23 cellular contexts compared by ENCODE assay signal in genomic region chr6:33757906-33758305, GRCh38. TPM values are rescaled to one million over a fixed set of nuclear protein-coding genes. Genes with fewer than 3 reads are reported as not detected.
DNase-seq lines count a peak whose midpoint lies in the region; ATAC-seq and TF ChIP-seq lines count a peak whose summit lies in the region.
"Had no signal": no experiment of that assay in that cellular context is flagged by ENCODE, and none has a peak within 500 bp of the region (broad histone marks: within the 10 kb centered on the region; RNA-seq: fewer than 3 reads in every experiment).

No MANE protein-coding gene starts in this region.

- ATAC-seq in SK-N-SH treated with all-trans-retinoic acid at 6 μM for 48 hours (no peak), HG03108 (IDR thresholded peaks at IDR 0.05; ENCODE audit: unreplicated experiment) (no peak), HG02588 (IDR thresholded peaks at IDR 0.05; ENCODE audit: unreplicated experiment) (no peak)
- ATAC-seq: GM23338, K562, Panc1 had no signal

- no peak overlapping the region for H3K9ac ChIP-seq in SK-N-SH

- TF ChIP-seq RAD21 in SK-N-SH (IDR thresholded peaks at IDR 0.05; ENCODE audit: low read length), result no peak

- H3K36me3 ChIP-seq in SK-N-SH (replicated peaks in 1 of 2; ENCODE audit: control insufficient read depth in 1 of 2, insufficient read depth in 2 of 2, low read length in 1 of 2), result no peaks in the 10 kb centered on the region
- H3K36me3 ChIP-seq: BE2C, MG63 had no signal

- H4K20me1 ChIP-seq in SK-N-SH (ENCODE audit: insufficient read depth), result no peaks in the 10 kb centered on the region

- H3K4me3 Mint-ChIP-seq in nephron, result peak overlapping the region in 1 of 3 experiments; percentile 46
- H3K4me3 Mint-ChIP-seq: CD4-positive, CD25-positive, alpha-beta regulatory T cell; GM23338; T-helper 1 cell treated with Interleukin-12 subunit alpha and Interleukin-12 subunit beta and Interleukin-4 antibody, amounts not matched to agents 30 μg/mL and 1 μg/mL, for 36 hours had no signal

- no peak for DNase-seq in SK-N-SH
- peak; percentile 36 for DNase-seq in NCI-H510A (lab: John Stamatoyannopoulos, UW)
- no peak for DNase-seq in T-helper 1 cell
- DNase-seq: BE2C; Caco-2; CD4-positive, CD25-positive, alpha-beta regulatory T cell; DMS 273 treated with DMSO at 0.1 percent for 48 hours; HCEC 1CT; MG63; NCI-H1417 treated with DMSO at 0.1 percent for 48 hours; NCI-H187; NCI-H2171 treated with DMSO at 0.1 percent for 48 hours; NCI-H446 treated with DMSO at 0.1 percent for 48 hours; NCI-H748 treated with DMSO at 0.1 percent for 48 hours; NK-92 treated with Interleukin-12 subunit alpha and Interleukin-12 subunit beta, amount 100 ng/mL, for 24 hours had no signal

- peaks cover 13% of the 10 kb centered on the region for H3K27me3 Mint-ChIP-seq in nephron (ENCODE audit: low read depth)

- POLR2A ChIA-PET in SK-N-SH (lab: Yijun Ruan, JAX), result no interaction called here

- H3K27me3 ChIP-seq in SK-N-SH (ENCODE audit: insufficient read depth), result no peaks in the 10 kb centered on the region
- H3K27me3 ChIP-seq: BE2C, MG63 had no signal

- peaks cover 0 to 23% of the 10 kb centered on the region in 2 experiments; a peak in 1 of 4 replicates for H3K4me1 ChIP-seq in SK-N-SH (ENCODE audit: control insufficient read depth in 1 of 2, insufficient read depth in 2 of 2, low read depth in 1 of 2, low read length in 1 of 2)

- H3K4me1 Mint-ChIP-seq in nephron, result peaks cover 46% of the 10 kb centered on the region

- CTCF ChIA-PET in SK-N-SH (lab: Yijun Ruan, JAX), result interaction anchor here (0.6 to 7.6 kb wide), 7 partner anchors 11 to 651 kb away, joined by 3 to 116 read pairs (median 6); partner anchors contain the start of genes IP6K3 and UQCC2

- no peak overlapping the region for H3K4me2 ChIP-seq in SK-N-SH
- H3K4me2 ChIP-seq: GM23338 had no signal

- H3K9me2 ChIP-seq in SK-N-SH, result no peaks in the 10 kb centered on the region

- no peak for TF ChIP-seq CTCF in SK-N-SH (IDR thresholded peaks at IDR 0.05)
- TF ChIP-seq CTCF in nephron (IDR thresholded peaks at IDR 0.05; ENCODE audit: unreplicated experiment in 3 of 3), result no peak

- no peaks in the 10 kb centered on the region for H3K36me3 Mint-ChIP-seq in nephron (ENCODE audit: low read depth)
- H3K36me3 Mint-ChIP-seq: CD4-positive, CD25-positive, alpha-beta regulatory T cell had no signal

- no peak overlapping the region for H3K27ac ChIP-seq in SK-N-SH (ENCODE audit: low read depth in 2 of 2, low read length in 1 of 2)

- H3K79me2 ChIP-seq in SK-N-SH (ENCODE audit: insufficient read depth), result no peaks in the 10 kb centered on the region

- H3K9me3 ChIP-seq in SK-N-SH, result no peaks in the 10 kb centered on the region
- H3K9me3 ChIP-seq: BE2C, Caco-2, MG63 had no signal

- no peaks in the 10 kb centered on the region for H3K9me3 Mint-ChIP-seq in nephron
- H3K9me3 Mint-ChIP-seq: GM23338; T-helper 1 cell treated with Interleukin-12 subunit alpha and Interleukin-12 subunit beta and Interleukin-4 antibody, amounts not matched to agents 30 μg/mL and 1 μg/mL, for 36 hours had no signal

- no peaks in the 10 kb centered on the region for H3F3A ChIP-seq in SK-N-SH (replicated peaks; ENCODE audit: insufficient read depth)

- H3K27ac Mint-ChIP-seq in nephron, result peak overlapping the region in 2 of 3 experiments; percentile 0 to 60
- H3K27ac Mint-ChIP-seq: GM23338; T-helper 1 cell treated with Interleukin-12 subunit alpha and Interleukin-12 subunit beta and Interleukin-4 antibody, amounts not matched to agents 30 μg/mL and 1 μg/mL, for 36 hours had no signal

- H2AFZ ChIP-seq in SK-N-SH (ENCODE audit: low read depth), result no peak overlapping the region
- H2AFZ ChIP-seq: GM23338 had no signal

- no peak for TF ChIP-seq EP300 in SK-N-SH (IDR thresholded peaks at IDR 0.05; ENCODE audit: borderline replicate concordance in 1 of 2, low read depth in 1 of 2, low read length in 1 of 2)

- 85% methylated on average over 10 of the region's 10 CpGs for WGBS in SK-N-SH (ENCODE audit: low lambda C conversion rate)

- no peak overlapping the region for H3K4me3 ChIP-seq in SK-N-SH (ENCODE audit: low read depth in 2 of 2, low read length in 1 of 2)
- H3K4me3 ChIP-seq: GM23338, K562, MG63 had no signal

TF ChIP-seq in SK-N-SH treated with all-trans-retinoic acid at 6 μM for 48 hours, 23 proteins besides CTCF, POLR2A, EP300 and RAD21:
- no peak for TF ChIP-seq ISL1 (CRISPR knock-in tag; IDR thresholded peaks at IDR 0.05)
- TF ChIP-seq ZNF70 (CRISPR knock-in tag; IDR thresholded peaks at IDR 0.05), result peak; percentile 91
- no peak for TF ChIP-seq ZFP3 (CRISPR knock-in tag; IDR thresholded peaks at IDR 0.05)
- TF ChIP-seq ZNF8 (CRISPR knock-in tag; IDR thresholded peaks at IDR 0.05), result no peak

TF ChIP-seq in SK-N-SH, 30 proteins besides CTCF, POLR2A, EP300 and RAD21:
- TF ChIP-seq GATA2 (CRISPR knock-in tag; IDR thresholded peaks at IDR 0.05), result no peak
- no peak for TF ChIP-seq TEAD4 (IDR thresholded peaks at IDR 0.05; ENCODE audit: borderline replicate concordance, insufficient read depth)
- TF ChIP-seq MXI1 (IDR thresholded peaks at IDR 0.05; ENCODE audit: low read depth, low read length), result no peak
- no peak for TF ChIP-seq USF2 (IDR thresholded peaks at IDR 0.05; ENCODE audit: borderline replicate concordance, low read depth, low read length)
- TF ChIP-seq CHD2 (IDR thresholded peaks at IDR 0.05; ENCODE audit: low read length, partially characterized antibody), result no peak
- TF ChIP-seq POLR2AphosphoS5 (IDR thresholded peaks at IDR 0.05; ENCODE audit: low read depth, low read length), result no peak
- no peak for TF ChIP-seq NFIC (IDR thresholded peaks at IDR 0.05; ENCODE audit: borderline replicate concordance)
- no peak for TF ChIP-seq RXRA (IDR thresholded peaks at IDR 0.05; ENCODE audit: borderline replicate concordance, low read depth)
- no peak for TF ChIP-seq FOXM1 (IDR thresholded peaks at IDR 0.05; ENCODE audit: low read depth)
- TF ChIP-seq, protein P1, sequence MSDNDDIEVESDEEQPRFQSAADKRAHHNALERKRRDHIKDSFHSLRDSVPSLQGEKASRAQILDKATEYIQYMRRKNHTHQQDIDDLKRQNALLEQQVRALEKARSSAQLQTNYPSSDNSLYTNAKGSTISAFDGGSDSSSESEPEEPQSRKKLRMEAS (IDR thresholded peaks at IDR 0.05; ENCODE audit: low read depth), result no peak

RNA-seq across cellular contexts. Expression of gene IP6K3, which starts 11.2 kb away (rescaled TPM):
- polyA plus RNA-seq in SK-N-SH (2012; rRNA removed), result 0.13 and 0.21 TPM in 2 replicates
- polyA plus RNA-seq in SK-N-SH (2012; cell fraction: cytosol; rRNA removed), result 0.07 and 0.08 TPM in 2 replicates
- polyA plus RNA-seq in SK-N-SH (2012; cell fraction: nucleus; rRNA removed), result 0.18 and 0.32 TPM in 2 replicates
- polyA plus RNA-seq: CD4-positive, CD25-positive, alpha-beta regulatory T cell; K562 had no signal

RNA-seq across cellular contexts. Expression of gene LEMD2, which starts 31.0 kb away (rescaled TPM):
- polyA plus RNA-seq in SK-N-SH (2012; rRNA removed), result 56.5 and 59.5 TPM in 2 replicates
- 32.2 and 37.6 TPM in 2 replicates for polyA plus RNA-seq in SK-N-SH (2012; cell fraction: cytosol; rRNA removed)
- polyA plus RNA-seq in SK-N-SH (2012; cell fraction: nucleus; rRNA removed), result 136 and 141 TPM in 2 replicates

RNA-seq across cellular contexts. Expression of gene MLN, which starts 45.9 kb away (rescaled TPM):
- not detected in 2 replicates for polyA plus RNA-seq in SK-N-SH (2012; rRNA removed)
- not detected in 2 replicates for polyA plus RNA-seq in SK-N-SH (2012; cell fraction: cytosol; rRNA removed)
- polyA plus RNA-seq in SK-N-SH (2012; cell fraction: nucleus; rRNA removed), result not detected in 2 replicates
- polyA plus RNA-seq: CD4-positive, CD25-positive, alpha-beta regulatory T cell; GM23338; K562 had no signal

RNA-seq across cellular contexts. Expression of gene UQCC2, which starts 46.4 kb away (rescaled TPM):
- 49.8 and 59.0 TPM in 2 replicates for polyA plus RNA-seq in SK-N-SH (2012; rRNA removed)
- polyA plus RNA-seq in SK-N-SH (2012; cell fraction: cytosol; rRNA removed), result 43.2 and 47.9 TPM in 2 replicates
- polyA plus RNA-seq in SK-N-SH (2012; cell fraction: nucleus; rRNA removed), result 37.4 and 42.0 TPM in 2 replicates
